In the genomic region with DNA sequence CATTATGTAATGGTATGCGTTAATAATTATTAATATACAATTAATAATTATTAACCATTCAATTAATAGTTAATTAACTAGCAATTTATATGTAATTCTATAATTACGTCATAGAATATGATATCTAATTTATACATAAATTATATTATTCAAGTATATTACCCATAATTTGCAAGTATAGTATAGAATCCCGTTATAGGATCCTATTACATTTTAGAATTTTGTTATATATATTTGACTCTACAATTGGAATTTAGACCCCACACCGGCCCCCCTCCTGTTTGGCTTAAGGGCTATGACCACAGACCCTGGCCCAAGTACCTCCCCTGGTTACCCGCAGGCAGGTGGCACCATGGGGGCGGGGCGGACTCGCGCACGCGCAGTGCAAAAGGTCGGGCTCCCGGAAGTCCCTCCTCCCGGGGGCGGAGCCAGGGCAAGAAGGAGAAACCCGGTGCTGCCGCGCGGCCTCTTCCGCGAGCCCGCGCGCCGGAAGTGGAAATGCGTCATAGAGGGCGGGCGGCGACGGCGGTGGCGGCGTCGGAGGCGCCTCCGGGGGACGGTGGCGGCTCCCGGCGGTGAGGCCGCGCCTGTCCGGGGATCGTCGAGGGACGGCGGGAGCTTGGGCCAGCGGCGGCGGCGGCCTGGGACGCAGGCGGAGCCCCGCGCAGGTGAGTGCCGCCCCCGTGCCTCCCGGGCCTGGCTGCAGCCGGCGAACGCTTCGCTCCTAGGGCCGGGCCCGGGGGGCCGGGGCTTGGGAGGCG, we compare ENCODE assay signal across 8 cellular contexts. TPM values are rescaled to one million over a fixed set of nuclear protein-coding genes. Genes with fewer than 3 reads are reported as not detected.
A peak's percentile ranks its signal among the peaks of the same experiment; 100 is the strongest.
DNase-seq lines count a peak whose midpoint lies in the region; ATAC-seq lines count a peak whose summit lies in the region.

A gene with protein sequence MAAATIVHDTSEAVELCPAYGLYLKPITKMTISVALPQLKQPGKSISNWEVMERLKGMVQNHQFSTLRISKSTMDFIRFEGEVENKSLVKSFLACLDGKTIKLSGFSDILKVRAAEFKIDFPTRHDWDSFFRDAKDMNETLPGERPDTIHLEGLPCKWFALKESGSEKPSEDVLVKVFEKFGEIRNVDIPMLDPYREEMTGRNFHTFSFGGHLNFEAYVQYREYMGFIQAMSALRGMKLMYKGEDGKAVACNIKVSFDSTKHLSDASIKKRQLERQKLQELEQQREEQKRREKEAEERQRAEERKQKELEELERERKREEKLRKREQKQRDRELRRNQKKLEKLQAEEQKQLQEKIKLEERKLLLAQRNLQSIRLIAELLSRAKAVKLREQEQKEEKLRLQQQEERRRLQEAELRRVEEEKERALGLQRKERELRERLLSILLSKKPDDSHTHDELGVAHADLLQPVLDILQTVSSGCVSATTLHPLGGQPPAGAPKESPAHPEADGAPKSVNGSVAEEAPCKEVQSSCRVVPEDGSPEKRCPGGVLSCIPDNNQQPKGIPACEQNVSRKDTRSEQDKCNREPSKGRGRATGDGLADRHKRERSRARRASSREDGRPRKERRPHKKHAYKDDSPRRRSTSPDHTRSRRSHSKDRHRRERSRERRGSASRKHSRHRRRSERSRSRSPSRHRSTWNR (plus strand): TSS at position 503 of the 761 bp plus-strand sequence. CDS start 1,859 bp downstream, outside the sequence.

- H3K36me3 Mint-ChIP-seq in activated CD4-positive, alpha-beta T cell treated with anti-CD3 and anti-CD28 coated beads, Interleukin-2, amount 10 ng/mL, durations not matched to agents 7 days and 5 days (ENCODE audit: low read depth): peaks cover 33% of the 10 kb centered on the region

- H3K4me3 ChIP-seq in BLaER1: peak within 1 kb of the TSS; percentile 88

- peaks cover 31% of the 10 kb centered on the region for H3K4me1 Mint-ChIP-seq in activated CD4-positive, alpha-beta T cell treated with anti-CD3 and anti-CD28 coated beads, Interleukin-2, amount 10 ng/mL, durations not matched to agents 7 days and 5 days

- H3K27ac ChIP-seq in BLaER1: peak within 1 kb of the TSS; percentile 86

- peaks cover 44% of the 10 kb centered on the region for H4K20me1 ChIP-seq in BLaER1

- peak within 1 kb of the TSS; percentile 94 for H3K9ac ChIP-seq in BLaER1

- H3K27me3 Mint-ChIP-seq in activated CD4-positive, alpha-beta T cell treated with anti-CD3 and anti-CD28 coated beads, Interleukin-2, amount 10 ng/mL, durations not matched to agents 7 days and 5 days: no peaks in the 10 kb centered on the region

- H3K9me3 ChIP-seq in BLaER1: no peaks in the 10 kb centered on the region

- H3K27ac Mint-ChIP-seq in activated CD4-positive, alpha-beta T cell treated with anti-CD3 and anti-CD28 coated beads, Interleukin-2, amount 10 ng/mL, durations not matched to agents 7 days and 5 days: peak within 1 kb of the TSS; percentile 94

- H3K4me3 Mint-ChIP-seq in activated CD4-positive, alpha-beta T cell treated with anti-CD3 and anti-CD28 coated beads, Interleukin-2, amount 10 ng/mL, durations not matched to agents 7 days and 5 days: peak within 1 kb of the TSS; percentile 95

- H3K4me1 ChIP-seq in BLaER1: peaks cover 33% of the 10 kb centered on the region

- peaks cover 32% of the 10 kb centered on the region for H3K36me3 ChIP-seq in BLaER1

- no peaks in the 10 kb centered on the region for H3K27me3 ChIP-seq in BLaER1

- H3K9me3 Mint-ChIP-seq in activated CD4-positive, alpha-beta T cell treated with anti-CD3 and anti-CD28 coated beads, Interleukin-2, amount 10 ng/mL, durations not matched to agents 7 days and 5 days: no peaks in the 10 kb centered on the region

- CTCF ChIA-PET in activated CD4-positive, alpha-beta T cell treated with anti-CD3 and anti-CD28 coated beads, Interleukin-2, amount 10 ng/mL, durations not matched to agents 7 days and 5 days (lab: Charles Lee): no interaction called here

- DNase-seq in NCI-H69 (lab: John Stamatoyannopoulos, UW): peak; percentile 97
- peak; percentile 97 for DNase-seq in activated CD4-positive, alpha-beta T cell treated with anti-CD3 and anti-CD28 coated beads, Interleukin-2, amount 10 ng/mL, durations not matched to agents 7 days and 5 days
- peak; percentile 92 for DNase-seq in dedifferentiated amniotic fluid mesenchymal stem cell (ENCODE audit: extremely low spot score)
- peak; percentile 99 for DNase-seq in left kidney (ENCODE audit: low read depth, low spot score)
- peak; percentile 99 for DNase-seq in stimulated activated CD4-positive, alpha-beta T cell treated with anti-CD3 and anti-CD28 coated beads, Interleukin-1b, Interleukin-23, amount 100 ng/mL, for 48 hours

- peak within 1 kb of the TSS; percentile 97 for H3K4me2 ChIP-seq in BLaER1

- ATAC-seq in GM19351 (IDR thresholded peaks at IDR 0.05; ENCODE audit: unreplicated experiment) (peak; percentile 79), HG03520 (IDR thresholded peaks at IDR 0.05; ENCODE audit: unreplicated experiment) (peak; percentile 83)

- POLR2A ChIA-PET in activated CD4-positive, alpha-beta T cell treated with anti-CD3 and anti-CD28 coated beads, Interleukin-2, amount 10 ng/mL, durations not matched to agents 7 days and 5 days (lab: Charles Lee): no interaction called here

RNA-seq across cellular contexts. Expression of the gene that starts here (rescaled TPM):
- 10 to 100 TPM; 61.6 to 66.5 TPM for total RNA-seq in activated CD4-positive, alpha-beta T cell treated with anti-CD3 and anti-CD28 coated beads, Interleukin-2, amount 10 ng/mL, durations not matched to agents 7 days and 5 days

Comparison
In these comparisons a context has a peak if more than half of its experiments do, and no peak if none do; other contexts are left out.
1. Peak in every context shown above with its lines: DNase-seq, ATAC-seq, H3K4me3 ChIP-seq and H3K27ac ChIP-seq.